ENCODE assay signal across 20 cellular contexts in the genomic region with DNA sequence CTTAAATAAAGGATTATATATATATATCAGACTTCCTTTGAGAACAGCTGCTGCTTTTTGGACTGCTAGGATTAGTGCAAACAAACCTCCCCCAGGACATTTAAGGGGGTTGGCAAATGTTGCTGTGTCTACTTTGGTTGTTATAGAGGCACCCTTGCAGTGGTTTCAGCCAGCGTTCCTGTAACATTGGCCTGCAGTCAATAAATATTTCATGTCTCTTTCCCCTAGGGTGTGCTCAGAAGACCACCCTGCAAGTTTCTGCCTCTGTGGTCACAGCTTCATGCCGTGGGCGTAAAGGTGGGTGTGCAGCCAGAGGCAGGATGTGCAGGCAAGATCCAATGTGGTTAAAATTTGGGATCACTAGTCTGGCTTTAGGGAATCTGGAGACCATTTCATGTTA. TPM values are rescaled to one million over a fixed set of nuclear protein-coding genes. Genes with fewer than 3 reads are reported as not detected.
DNase-seq lines count a peak whose midpoint lies in the region; TF ChIP-seq lines count a peak whose summit lies in the region.
"Had no signal": no experiment of that assay in that cellular context is flagged by ENCODE, and none has a peak within 500 bp of the region (broad histone marks: within the 10 kb centered on the region; RNA-seq: fewer than 3 reads in every experiment).

No MANE protein-coding gene starts in this region.

- H3K9me3 Mint-ChIP-seq in chondrocyte (ENCODE audit: low read depth): peaks cover 2% of the 10 kb centered on the region
- H3K9me3 Mint-ChIP-seq: H9 had no signal

- TF ChIP-seq CTCF in chondrocyte (IDR thresholded peaks at IDR 0.05): no peak

- no peaks in the 10 kb centered on the region for H3K36me3 Mint-ChIP-seq in chondrocyte (ENCODE audit: low read depth)
- H3K36me3 Mint-ChIP-seq: CD14-positive monocyte had no signal

- no peaks in the 10 kb centered on the region for H3K4me1 Mint-ChIP-seq in chondrocyte (ENCODE audit: low read depth)
- H3K4me1 Mint-ChIP-seq: CD14-positive monocyte had no signal

- DNase-seq in DMS 273 (lab: John Stamatoyannopoulos, UW; ENCODE audit: unreplicated experiment): peak; percentile 1
- no peak for DNase-seq in DMS 273 treated with DMSO at 0.1 percent for 48 hours (lab: John Stamatoyannopoulos, UW)
- peak; percentile 54 for DNase-seq in COR-L47 (lab: John Stamatoyannopoulos, UW)
- peak; percentile 23 for DNase-seq in NCI-H2081 treated with DMSO at 0.1 percent for 48 hours (lab: John Stamatoyannopoulos, UW)
- DNase-seq in chondrocyte (ENCODE audit: low spot score): no peak
- no peak for DNase-seq in HPDE6-E6E7 (ENCODE audit: extremely low spot score)
- DNase-seq in activated CD4-positive, CD25-positive, alpha-beta regulatory T cell treated with anti-CD3 and anti-CD28 coated beads, Interleukin-2, amount 50 U/mL, for 72 hours: no peak
- no peak for DNase-seq in activated CD4-positive, alpha-beta T cell treated with anti-CD3 and anti-CD28 coated beads, Interleukin-2, amount 50 U/mL, for 48 hours
- DNase-seq: AML-193, DMS153, GDM1, H9, Kasumi-1, NCI-H1436 treated with DMSO at 0.1 percent for 48 hours, NCI-H2107, NCI-H526, OCI-M1, SHP77 had no signal

- H3K27me3 Mint-ChIP-seq in chondrocyte (ENCODE audit: low read depth): peaks cover 14% of the 10 kb centered on the region

- peak overlapping the region; percentile 17 for H3K27ac Mint-ChIP-seq in chondrocyte (ENCODE audit: unreplicated experiment)
- H3K27ac Mint-ChIP-seq: CD14-positive monocyte, H9 had no signal

- H3K4me3 Mint-ChIP-seq in chondrocyte (ENCODE audit: unreplicated experiment): no peak overlapping the region
- H3K4me3 Mint-ChIP-seq: CD14-positive monocyte, H9 had no signal

RNA-seq across cellular contexts. Expression of a gene that starts 28.9 kb away (rescaled TPM):
- total RNA-seq in chondrocyte: 1.3 to 5.8 TPM (median 4.5 TPM) in 3 replicates
- total RNA-seq: H9; T-helper 1 cell treated with Interleukin-12 subunit alpha and Interleukin-12 subunit beta and Interleukin-4 antibody, amounts not matched to agents 30 ng/mL and 1 ng/mL, for 36 hours had no signal

RNA-seq across cellular contexts. Expression of a gene that starts 40.2 kb away (rescaled TPM):
- 0.52 TPM in 1 of 3 replicates, not detected in the others for total RNA-seq in chondrocyte
- total RNA-seq: H9; T-helper 1 cell treated with Interleukin-12 subunit alpha and Interleukin-12 subunit beta and Interleukin-4 antibody, amounts not matched to agents 30 ng/mL and 1 ng/mL, for 36 hours had no signal

Comparison
In these comparisons a context has a peak if more than half of its experiments do, and no peak if none do; other contexts are left out.
1. DNase-seq: peak in DMS 273 (single experiment), COR-L47 (single experiment) and NCI-H2081 treated with DMSO at 0.1 percent for 48 hours (single experiment); none in DMS 273 treated with DMSO at 0.1 percent for 48 hours (single experiment), chondrocyte (single experiment), HPDE6-E6E7 (single experiment), activated CD4-positive, CD25-positive, alpha-beta regulatory T cell treated with anti-CD3 and anti-CD28 coated beads, Interleukin-2, amount 50 U/mL, for 72 hours (single experiment) and activated CD4-positive, alpha-beta T cell treated with anti-CD3 and anti-CD28 coated beads, Interleukin-2, amount 50 U/mL, for 48 hours (0 of 2).